8 cellular contexts compared by ENCODE assay signal in the genomic region with DNA sequence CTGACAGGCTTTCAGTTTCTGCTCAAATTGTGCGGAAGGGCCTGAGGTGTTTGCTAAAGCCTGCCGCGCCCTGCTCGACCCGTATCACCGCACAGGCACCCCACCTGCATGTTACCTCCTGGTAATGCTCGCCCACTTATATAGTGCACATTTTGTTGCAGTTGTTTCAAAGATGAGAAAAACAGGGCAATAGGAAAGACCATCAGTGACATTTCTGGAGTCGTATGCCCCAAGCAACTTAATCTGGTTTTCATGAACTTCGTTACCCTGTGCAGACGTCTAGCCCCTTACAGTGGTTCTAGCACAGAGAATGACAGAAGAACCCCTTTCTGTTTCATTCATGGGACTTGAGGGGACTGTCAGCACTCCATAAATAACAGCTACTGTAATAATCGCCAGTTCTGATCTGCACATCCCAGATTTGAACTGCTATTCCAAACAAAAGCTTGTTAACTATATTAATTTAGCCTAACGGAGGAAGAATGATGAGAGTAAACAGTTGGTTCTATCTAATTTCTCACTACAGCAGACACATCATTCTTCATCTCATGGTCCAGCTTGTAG. TPM values are rescaled to one million over a fixed set of nuclear protein-coding genes. Genes with fewer than 3 reads are reported as not detected.
DNase-seq lines count a peak whose midpoint lies in the region; ATAC-seq and TF ChIP-seq lines count a peak whose summit lies in the region.

No MANE protein-coding gene starts in this region.

- peak; percentile 10 for ATAC-seq in HG02759 (IDR thresholded peaks at IDR 0.05; ENCODE audit: unreplicated experiment)
- ATAC-seq in RWPE2 (ENCODE audit: low read depth) = peak; percentile 31; the same call in 1 of the 3 replicates

- H3K36me3 ChIP-seq in RWPE2 (ENCODE audit: low read depth) = peaks cover 25% of the 10 kb centered on the region

- peak; percentile 27 for DNase-seq in DMS53 treated with DMSO at 0.1 percent for 48 hours (lab: John Stamatoyannopoulos, UW; ENCODE audit: unreplicated experiment)
- DNase-seq in DMS53 (lab: John Stamatoyannopoulos, UW) = no peak
- no peak for DNase-seq in RWPE2 (ENCODE audit: low spot score)
- DNase-seq in fibroblast of villous mesenchyme (ENCODE audit: low read depth) = no peak
- no peak for DNase-seq in skeletal muscle cell (ENCODE audit: low read depth)
- no peak for DNase-seq in HuH-7.5 (ENCODE audit: low spot score)
- DNase-seq in middle frontal gyrus (ENCODE audit: extremely low spot score, low spot score) = no peak

- TF ChIP-seq CTCF in RWPE2 (IDR thresholded peaks at IDR 0.05; ENCODE audit: poor library complexity, severe bottlenecking) (peak; percentile 10), fibroblast of villous mesenchyme (IDR thresholded peaks at IDR 0.05; ENCODE audit: insufficient read depth, low read depth, low read length) (no peak)

- peaks cover 6% of the 10 kb centered on the region for H3K4me1 ChIP-seq in RWPE2 (ENCODE audit: insufficient read depth, poor library complexity, severe bottlenecking)

- H3K27me3 ChIP-seq in RWPE2 (ENCODE audit: insufficient read depth, poor library complexity, severe bottlenecking) = no peaks in the 10 kb centered on the region

- no peaks in the 10 kb centered on the region for H3K9me3 ChIP-seq in RWPE2 (ENCODE audit: severe bottlenecking)

- H3K27ac ChIP-seq in RWPE2 (ENCODE audit: poor library complexity, severe bottlenecking) = peak overlapping the region; percentile 74

- H3K4me3 ChIP-seq in RWPE2 (ENCODE audit: severe bottlenecking) (peak overlapping the region; percentile 98), fibroblast of villous mesenchyme (ENCODE audit: low read depth, low read length) (peak overlapping the region; percentile 71), skeletal muscle cell (ENCODE audit: low read depth, low read length) (peak overlapping the region; percentile 67)

RNA-seq across cellular contexts. Expression of gene DCTD, which starts 0.9 kb away (rescaled TPM):
- 80.9 and 116 TPM in 2 replicates for total RNA-seq in fibroblast of villous mesenchyme
